1 cellular context compared by ENCODE assay signal in the genomic region with DNA sequence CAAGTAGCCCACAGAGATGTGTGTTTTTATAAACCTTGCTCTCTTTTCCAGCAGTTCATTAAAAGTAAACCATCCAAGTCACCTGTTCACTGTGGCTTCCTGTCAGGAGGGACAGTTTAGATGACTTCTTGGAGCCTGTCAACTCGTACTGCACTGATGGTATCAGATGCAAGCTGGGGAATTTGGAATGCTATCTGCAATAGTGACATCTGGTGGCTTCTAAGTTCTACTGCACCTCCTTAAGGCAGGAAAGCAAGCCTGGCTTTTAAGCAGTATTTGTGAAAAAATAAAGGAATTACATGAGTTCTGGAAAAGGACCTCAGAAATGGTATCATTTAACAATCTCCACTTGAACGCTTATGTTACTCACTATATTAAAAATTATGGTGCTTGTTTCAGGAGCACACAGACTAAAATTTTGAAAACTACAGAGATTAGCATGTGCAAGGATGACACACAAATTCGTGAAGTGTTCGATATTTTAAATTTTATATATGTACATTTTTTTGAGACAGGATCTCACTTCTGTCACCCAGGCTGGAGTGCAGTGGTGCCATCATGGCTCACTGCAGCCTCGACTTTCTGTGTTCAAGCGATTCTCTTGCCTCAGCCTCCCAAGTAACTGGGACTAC.
TF ChIP-seq lines count a peak whose summit lies in the region.

No MANE protein-coding gene starts in this region.

TF ChIP-seq in H1, 55 proteins besides CTCF, POLR2A, EP300 and RAD21:
- TF ChIP-seq CHD2 (IDR thresholded peaks at IDR 0.05; ENCODE audit: low read length) (no peak), TEAD4 (IDR thresholded peaks at IDR 0.05; ENCODE audit: low read depth, low read length) (peak; percentile 86), SAP30 (IDR thresholded peaks at IDR 0.05; ENCODE audit: insufficient read depth, insufficient replicate concordance, low read length) (no peak), RFX5 (IDR thresholded peaks at IDR 0.05; ENCODE audit: borderline replicate concordance, low read depth, low read length) (no peak), YY1 (IDR thresholded peaks at IDR 0.05; ENCODE audit: low read depth, low read length) (no peak), SIN3A (conservative IDR thresholded peaks at IDR 0.05 in 1 of 2, IDR thresholded peaks at IDR 0.05 in 1 of 2; ENCODE audit: low read depth in 1 of 2, low read length in 2 of 2) (no peak), SRF (IDR thresholded peaks at IDR 0.05; ENCODE audit: low read depth, low read length) (no peak)
- TF ChIP-seq, protein P1, sequence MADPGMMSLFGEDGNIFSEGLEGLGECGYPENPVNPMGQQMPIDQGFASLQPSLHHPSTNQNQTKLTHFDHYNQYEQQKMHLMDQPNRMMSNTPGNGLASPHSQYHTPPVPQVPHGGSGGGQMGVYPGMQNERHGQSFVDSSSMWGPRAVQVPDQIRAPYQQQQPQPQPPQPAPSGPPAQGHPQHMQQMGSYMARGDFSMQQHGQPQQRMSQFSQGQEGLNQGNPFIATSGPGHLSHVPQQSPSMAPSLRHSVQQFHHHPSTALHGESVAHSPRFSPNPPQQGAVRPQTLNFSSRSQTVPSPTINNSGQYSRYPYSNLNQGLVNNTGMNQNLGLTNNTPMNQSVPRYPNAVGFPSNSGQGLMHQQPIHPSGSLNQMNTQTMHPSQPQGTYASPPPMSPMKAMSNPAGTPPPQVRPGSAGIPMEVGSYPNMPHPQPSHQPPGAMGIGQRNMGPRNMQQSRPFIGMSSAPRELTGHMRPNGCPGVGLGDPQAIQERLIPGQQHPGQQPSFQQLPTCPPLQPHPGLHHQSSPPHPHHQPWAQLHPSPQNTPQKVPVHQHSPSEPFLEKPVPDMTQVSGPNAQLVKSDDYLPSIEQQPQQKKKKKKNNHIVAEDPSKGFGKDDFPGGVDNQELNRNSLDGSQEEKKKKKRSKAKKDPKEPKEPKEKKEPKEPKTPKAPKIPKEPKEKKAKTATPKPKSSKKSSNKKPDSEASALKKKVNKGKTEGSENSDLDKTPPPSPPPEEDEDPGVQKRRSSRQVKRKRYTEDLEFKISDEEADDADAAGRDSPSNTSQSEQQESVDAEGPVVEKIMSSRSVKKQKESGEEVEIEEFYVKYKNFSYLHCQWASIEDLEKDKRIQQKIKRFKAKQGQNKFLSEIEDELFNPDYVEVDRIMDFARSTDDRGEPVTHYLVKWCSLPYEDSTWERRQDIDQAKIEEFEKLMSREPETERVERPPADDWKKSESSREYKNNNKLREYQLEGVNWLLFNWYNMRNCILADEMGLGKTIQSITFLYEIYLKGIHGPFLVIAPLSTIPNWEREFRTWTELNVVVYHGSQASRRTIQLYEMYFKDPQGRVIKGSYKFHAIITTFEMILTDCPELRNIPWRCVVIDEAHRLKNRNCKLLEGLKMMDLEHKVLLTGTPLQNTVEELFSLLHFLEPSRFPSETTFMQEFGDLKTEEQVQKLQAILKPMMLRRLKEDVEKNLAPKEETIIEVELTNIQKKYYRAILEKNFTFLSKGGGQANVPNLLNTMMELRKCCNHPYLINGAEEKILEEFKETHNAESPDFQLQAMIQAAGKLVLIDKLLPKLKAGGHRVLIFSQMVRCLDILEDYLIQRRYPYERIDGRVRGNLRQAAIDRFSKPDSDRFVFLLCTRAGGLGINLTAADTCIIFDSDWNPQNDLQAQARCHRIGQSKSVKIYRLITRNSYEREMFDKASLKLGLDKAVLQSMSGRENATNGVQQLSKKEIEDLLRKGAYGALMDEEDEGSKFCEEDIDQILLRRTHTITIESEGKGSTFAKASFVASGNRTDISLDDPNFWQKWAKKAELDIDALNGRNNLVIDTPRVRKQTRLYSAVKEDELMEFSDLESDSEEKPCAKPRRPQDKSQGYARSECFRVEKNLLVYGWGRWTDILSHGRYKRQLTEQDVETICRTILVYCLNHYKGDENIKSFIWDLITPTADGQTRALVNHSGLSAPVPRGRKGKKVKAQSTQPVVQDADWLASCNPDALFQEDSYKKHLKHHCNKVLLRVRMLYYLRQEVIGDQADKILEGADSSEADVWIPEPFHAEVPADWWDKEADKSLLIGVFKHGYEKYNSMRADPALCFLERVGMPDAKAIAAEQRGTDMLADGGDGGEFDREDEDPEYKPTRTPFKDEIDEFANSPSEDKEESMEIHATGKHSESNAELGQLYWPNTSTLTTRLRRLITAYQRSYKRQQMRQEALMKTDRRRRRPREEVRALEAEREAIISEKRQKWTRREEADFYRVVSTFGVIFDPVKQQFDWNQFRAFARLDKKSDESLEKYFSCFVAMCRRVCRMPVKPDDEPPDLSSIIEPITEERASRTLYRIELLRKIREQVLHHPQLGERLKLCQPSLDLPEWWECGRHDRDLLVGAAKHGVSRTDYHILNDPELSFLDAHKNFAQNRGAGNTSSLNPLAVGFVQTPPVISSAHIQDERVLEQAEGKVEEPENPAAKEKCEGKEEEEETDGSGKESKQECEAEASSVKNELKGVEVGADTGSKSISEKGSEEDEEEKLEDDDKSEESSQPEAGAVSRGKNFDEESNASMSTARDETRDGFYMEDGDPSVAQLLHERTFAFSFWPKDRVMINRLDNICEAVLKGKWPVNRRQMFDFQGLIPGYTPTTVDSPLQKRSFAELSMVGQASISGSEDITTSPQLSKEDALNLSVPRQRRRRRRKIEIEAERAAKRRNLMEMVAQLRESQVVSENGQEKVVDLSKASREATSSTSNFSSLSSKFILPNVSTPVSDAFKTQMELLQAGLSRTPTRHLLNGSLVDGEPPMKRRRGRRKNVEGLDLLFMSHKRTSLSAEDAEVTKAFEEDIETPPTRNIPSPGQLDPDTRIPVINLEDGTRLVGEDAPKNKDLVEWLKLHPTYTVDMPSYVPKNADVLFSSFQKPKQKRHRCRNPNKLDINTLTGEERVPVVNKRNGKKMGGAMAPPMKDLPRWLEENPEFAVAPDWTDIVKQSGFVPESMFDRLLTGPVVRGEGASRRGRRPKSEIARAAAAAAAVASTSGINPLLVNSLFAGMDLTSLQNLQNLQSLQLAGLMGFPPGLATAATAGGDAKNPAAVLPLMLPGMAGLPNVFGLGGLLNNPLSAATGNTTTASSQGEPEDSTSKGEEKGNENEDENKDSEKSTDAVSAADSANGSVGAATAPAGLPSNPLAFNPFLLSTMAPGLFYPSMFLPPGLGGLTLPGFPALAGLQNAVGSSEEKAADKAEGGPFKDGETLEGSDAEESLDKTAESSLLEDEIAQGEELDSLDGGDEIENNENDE (IDR thresholded peaks at IDR 0.05; ENCODE audit: insufficient replicate concordance, low read length), result no peak
